Comparison of ENCODE assay signal across 28 cellular contexts in the genomic region with DNA sequence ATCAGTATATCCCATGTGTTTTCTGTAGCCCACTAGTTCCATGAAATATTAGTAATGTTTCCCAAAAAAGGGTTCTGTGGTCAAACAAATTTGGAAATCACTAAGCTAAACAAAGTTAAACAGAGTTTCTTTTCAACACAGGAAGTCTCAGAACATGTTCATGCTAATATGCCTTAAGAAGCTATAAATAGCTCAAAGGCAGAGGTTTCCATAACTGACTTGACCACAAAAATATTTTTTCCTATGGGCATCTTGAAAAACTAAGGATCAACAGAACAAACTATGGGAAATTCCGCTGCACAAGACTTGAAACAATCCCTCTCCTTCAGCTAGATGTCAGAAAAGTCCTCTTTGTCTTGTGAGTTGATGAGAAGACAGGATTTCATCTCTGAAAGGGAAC. TPM values are rescaled to one million over a fixed set of nuclear protein-coding genes. Genes with fewer than 3 reads are reported as not detected.
DNase-seq lines count a peak whose midpoint lies in the region; TF ChIP-seq lines count a peak whose summit lies in the region.
"Had no signal": no experiment of that assay in that cellular context is flagged by ENCODE, and none has a peak within 500 bp of the region (broad histone marks: within the 10 kb centered on the region; RNA-seq: fewer than 3 reads in every experiment).

No MANE protein-coding gene starts in this region.

- H3K27ac ChIP-seq in adrenal gland = no peak overlapping the region
- H3K27ac ChIP-seq: GM23248, lower lobe of right lung, right atrium auricular region, upper lobe of left lung, VCaP had no signal

- H3K27ac Mint-ChIP-seq in chondrocyte (ENCODE audit: unreplicated experiment) = peak overlapping the region; percentile 62
- H3K27ac Mint-ChIP-seq: activated naive CD8-positive, alpha-beta T cell treated with anti-CD3 and anti-CD28 coated beads, Interleukin-2, amount 50 U/mL, for 24 hours; CD4-positive, CD25-positive, alpha-beta regulatory T cell; effector memory CD8-positive, alpha-beta T cell had no signal

- no peaks in the 10 kb centered on the region for H3K27me3 Mint-ChIP-seq in chondrocyte (ENCODE audit: low read depth)
- H3K27me3 Mint-ChIP-seq: activated naive CD8-positive, alpha-beta T cell treated with anti-CD3 and anti-CD28 coated beads, Interleukin-2, amount 50 U/mL, for 24 hours; brain; effector memory CD8-positive, alpha-beta T cell had no signal

- no peaks in the 10 kb centered on the region for H3K36me3 ChIP-seq in MG63
- no peaks in the 10 kb centered on the region for H3K36me3 ChIP-seq in adrenal gland (replicated peaks in 1 of 2)
- H3K36me3 ChIP-seq: lower lobe of right lung, right atrium auricular region, upper lobe of left lung had no signal

- TF ChIP-seq CTCF in chondrocyte (IDR thresholded peaks at IDR 0.05) = no peak
- no peak for TF ChIP-seq CTCF in fibroblast of villous mesenchyme (IDR thresholded peaks at IDR 0.05; ENCODE audit: insufficient read depth, low read depth, low read length)
- no peak for TF ChIP-seq CTCF in adrenal gland (IDR thresholded peaks at IDR 0.05)

- H3K36me3 Mint-ChIP-seq in chondrocyte (ENCODE audit: low read depth) = no peaks in the 10 kb centered on the region
- H3K36me3 Mint-ChIP-seq: brain had no signal

- H3K4me1 Mint-ChIP-seq in chondrocyte (ENCODE audit: low read depth) = peaks cover 14% of the 10 kb centered on the region
- H3K4me1 Mint-ChIP-seq: activated naive CD8-positive, alpha-beta T cell treated with anti-CD3 and anti-CD28 coated beads, Interleukin-2, amount 50 U/mL, for 24 hours had no signal

- WGBS in adrenal gland, 4 donors = 78 to 94% (median 88%) methylated on average over 1 of the region's 1 CpG

- H3K9me3 ChIP-seq in MG63 (no peaks in the 10 kb centered on the region), adrenal gland (replicated peaks in 1 of 3) (no peaks in the 10 kb centered on the region)
- H3K9me3 ChIP-seq: lower lobe of right lung, upper lobe of left lung had no signal

- H3K4me1 ChIP-seq in adrenal gland (replicated peaks in 1 of 2) = no peaks in the 10 kb centered on the region
- H3K4me1 ChIP-seq: lower lobe of right lung, right atrium auricular region, upper lobe of left lung had no signal

- no peak overlapping the region for H3K4me3 Mint-ChIP-seq in chondrocyte (ENCODE audit: unreplicated experiment)
- H3K4me3 Mint-ChIP-seq: activated naive CD8-positive, alpha-beta T cell treated with anti-CD3 and anti-CD28 coated beads, Interleukin-2, amount 50 U/mL, for 24 hours; brain; CD4-positive, CD25-positive, alpha-beta regulatory T cell; effector memory CD8-positive, alpha-beta T cell had no signal

- peaks cover 7% of the 10 kb centered on the region for H3K9me3 Mint-ChIP-seq in chondrocyte (ENCODE audit: low read depth)
- H3K9me3 Mint-ChIP-seq: activated naive CD8-positive, alpha-beta T cell treated with anti-CD3 and anti-CD28 coated beads, Interleukin-2, amount 50 U/mL, for 24 hours; effector memory CD8-positive, alpha-beta T cell had no signal

- DNase-seq in HCEC 1CT (peak; percentile 9), chondrocyte (ENCODE audit: low spot score) (no peak), fibroblast of villous mesenchyme (ENCODE audit: low read depth) (peak; percentile 44), MG63 (no peak), NCI-H526 (lab: John Stamatoyannopoulos, UW) (no peak), adrenal gland (no peak), NCI-H1105 (lab: John Stamatoyannopoulos, UW) (no peak)
- DNase-seq: activated CD4-positive, alpha-beta T cell treated with anti-CD3 and anti-CD28 coated beads for 48 hours; activated CD8-positive, alpha-beta memory T cell treated with anti-CD3 and anti-CD28 coated beads for 24 hours; activated effector memory CD4-positive, alpha-beta T cell treated with anti-CD3 and anti-CD28 coated beads, Interleukin-2, amount 50 U/mL, for 16 hours; activated naive CD8-positive, alpha-beta T cell treated with anti-CD3 and anti-CD28 coated beads, Interleukin-2, amount 50 U/mL, for 24 hours; CD4-positive, CD25-positive, alpha-beta regulatory T cell; effector memory CD8-positive, alpha-beta T cell; EL; GM23248; head of caudate nucleus; kidney glomerular epithelial cell; lower lobe of right lung; NCI-H1105 treated with DMSO at 0.1 percent for 48 hours; NCI-H2029 treated with DMSO at 0.1 percent for 48 hours; SIG-M5; stimulated activated CD4-positive, alpha-beta T cell treated with anti-CD3 and anti-CD28 coated beads, Interleukin-2, amount 100 ng/mL, for 48 hours; SW 1271; T-helper 9 cell; upper lobe of left lung had no signal

- H3K27me3 ChIP-seq in MG63 (no peaks in the 10 kb centered on the region), adrenal gland (no peaks in the 10 kb centered on the region)
- H3K27me3 ChIP-seq: right atrium auricular region, upper lobe of left lung had no signal

- H3K4me3 ChIP-seq in fibroblast of villous mesenchyme (ENCODE audit: low read depth, low read length) (no peak overlapping the region), MG63 (no peak overlapping the region), adrenal gland (no peak overlapping the region)
- H3K4me3 ChIP-seq: GM23248, lower lobe of right lung, right atrium auricular region, upper lobe of left lung had no signal

- intact Hi-C loops in adrenal gland (cut with DNase I) = no loop called here

- no peak for TF ChIP-seq POLR2A in adrenal gland (IDR thresholded peaks at IDR 0.05)

RNA-seq across cellular contexts. Expression of a gene that starts 59.7 kb away (rescaled TPM):
- total RNA-seq in chondrocyte = 33.3 to 58.8 TPM (median 35.9 TPM) in 3 replicates
- 19.6 and 21.2 TPM in 2 replicates for total RNA-seq in fibroblast of villous mesenchyme
- total RNA-seq in MG63 (2014; rRNA removed; shearing (Covaris generic); ENCODE audit: low replicate concordance) = 15.8 and 33.8 TPM in 2 replicates
- 10 to 100 TPM in 7 of 8 donors, 1 to 10 TPM in 1; 8.9 to 67.1 (median 48.2) TPM for total RNA-seq in adrenal gland
- polyA plus RNA-seq in adrenal gland = 100 to 1,000 TPM; 112 to 483 (median 200) TPM

Comparison
In these comparisons a context has a peak if more than half of its experiments do, and no peak if none do; other contexts are left out.
1. DNase-seq: peak in HCEC 1CT (single experiment) and fibroblast of villous mesenchyme (single experiment); none in chondrocyte (single experiment), MG63 (single experiment), NCI-H526 (0 of 2), adrenal gland (0 of 7) and NCI-H1105 (single experiment).